Comparison of ENCODE assay signal across 8 cellular contexts in the genomic region with DNA sequence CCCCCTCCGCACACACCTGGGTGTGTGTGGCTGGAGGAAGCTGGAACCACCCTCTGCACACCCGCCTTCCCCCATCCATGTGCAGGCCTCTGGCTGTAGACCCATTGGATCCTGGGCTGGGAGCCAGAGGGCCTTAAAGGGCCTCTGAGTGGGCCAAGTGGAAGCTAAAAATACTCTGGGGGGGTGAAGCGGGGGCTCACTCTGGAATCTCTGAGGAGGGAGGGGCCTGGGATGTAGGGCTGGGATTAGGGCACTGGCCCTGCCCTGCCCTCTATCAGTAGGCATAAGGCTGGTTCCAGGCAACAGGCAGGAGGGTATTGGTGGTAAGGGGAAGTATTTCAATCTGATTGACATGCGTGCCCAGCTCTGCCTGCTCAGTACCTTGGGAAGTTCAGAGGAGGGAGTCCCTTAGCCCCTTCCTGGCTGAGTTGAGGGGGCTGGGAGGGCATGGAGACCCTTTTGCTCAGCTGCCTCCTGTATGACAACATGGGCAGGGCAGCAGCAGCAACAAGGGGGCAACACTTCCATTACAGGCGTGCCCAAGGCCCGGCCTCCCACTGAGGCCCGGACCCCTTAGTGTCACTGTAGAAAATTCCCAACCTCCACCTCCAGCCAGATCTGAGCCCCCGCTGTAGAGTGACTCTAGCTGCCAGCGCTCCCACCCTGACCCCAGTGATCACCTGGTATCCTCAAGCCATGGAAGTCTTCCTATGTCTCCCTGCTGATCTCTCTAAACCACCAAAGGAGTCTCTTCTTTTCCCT. TPM values are rescaled to one million over a fixed set of nuclear protein-coding genes. Genes with fewer than 3 reads are reported as not detected.
DNase-seq lines count a peak whose midpoint lies in the region; ATAC-seq and TF ChIP-seq lines count a peak whose summit lies in the region.

No MANE protein-coding gene starts in this region.

- no peaks in the 10 kb centered on the region for H3K36me3 ChIP-seq in left ventricle myocardium inferior
- H3K36me3 ChIP-seq in gastrocnemius medialis: no peaks in the 10 kb centered on the region

- in situ Hi-C loops in gastrocnemius medialis (cut with MboI; ENCODE audit: low sequenced_read_pairs in 4 of 4) (no loop called here), KBM-7 (cut with MboI; ENCODE audit: low pct_unique_long_range_greater_than_20kb, low sequenced_read_pairs) (no loop called here)

- H3K4me3 ChIP-seq in left ventricle myocardium inferior: peak overlapping the region; percentile 55
- H3K4me3 ChIP-seq in gastrocnemius medialis: no peak overlapping the region

- H3K9me3 ChIP-seq in left ventricle myocardium inferior (replicated peaks) (no peaks in the 10 kb centered on the region), gastrocnemius medialis (no peaks in the 10 kb centered on the region)

- DNase-seq in GM03348 (ENCODE audit: low spot score) (peak; percentile 64), astrocyte of the hippocampus (ENCODE audit: low read depth, low spot score) (peak; percentile 83), left ventricle myocardium inferior (peak; percentile 90), gastrocnemius medialis (peak; percentile 65 to 90), GDM1 (lab: John Stamatoyannopoulos, UW) (no peak), KBM-7 (no peak), NK-92 (lab: John Stamatoyannopoulos, UW; ENCODE audit: unreplicated experiment) (no peak)

- TF ChIP-seq CTCF in left ventricle myocardium inferior (IDR thresholded peaks at IDR 0.05; ENCODE audit: borderline replicate concordance) (no peak), gastrocnemius medialis (IDR thresholded peaks at IDR 0.05 in 4 of 5, conservative IDR thresholded peaks at IDR 0.05 in 1 of 5) (no peak)

- ATAC-seq in gastrocnemius medialis: peak; percentile 28 to 50
- ATAC-seq in GM21381 (IDR thresholded peaks at IDR 0.05; ENCODE audit: unreplicated experiment): no peak

- H3K4me1 ChIP-seq in left ventricle myocardium inferior (peaks cover 100% of the 10 kb centered on the region), gastrocnemius medialis (peaks cover 84 to 96% of the 10 kb centered on the region in 2 donors)

- H3K27ac ChIP-seq in left ventricle myocardium inferior (replicated peaks) (peak overlapping the region; percentile 91), gastrocnemius medialis (peak overlapping the region; percentile 91 to 96 (median 92))

- H3K27me3 ChIP-seq in left ventricle myocardium inferior (ENCODE audit: low read depth): no peaks in the 10 kb centered on the region
- H3K27me3 ChIP-seq in gastrocnemius medialis: no peaks in the 10 kb centered on the region

- TF ChIP-seq POLR2A in gastrocnemius medialis (IDR thresholded peaks at IDR 0.05): peak in 1 of 2 donors; percentile 42

- intact Hi-C loops in left ventricle myocardium inferior (cut with micrococcal nuclease): no loop called here
- intact Hi-C loops in gastrocnemius medialis (cut with DNase I; ENCODE audit: low total_unique reads): loop anchor here (1.0 kb wide), 1 partner anchor 34 kb away; the partner anchor contains the start of gene PDK2

RNA-seq across cellular contexts. Expression of gene ITGA3, which starts 5.2 kb away (rescaled TPM):
- total RNA-seq in left ventricle myocardium inferior (17.0 TPM), gastrocnemius medialis (10 to 100 TPM in 3 of 4 donors, 1 to 10 TPM in 1; 5.1 to 25.9 (median 18.4) TPM)

RNA-seq across cellular contexts. Expression of gene PDK2, which starts 34.0 kb away (rescaled TPM):
- total RNA-seq in left ventricle myocardium inferior (206 TPM), gastrocnemius medialis (100 to 1,000 TPM; 111 to 335 (median 124) TPM)

Comparison
In these comparisons a context has a peak if more than half of its experiments do, and no peak if none do; other contexts are left out.
1. DNase-seq: peak in GM03348 (single experiment), astrocyte of the hippocampus (single experiment), left ventricle myocardium inferior (single experiment) and gastrocnemius medialis (2 of 2); none in GDM1 (single experiment), KBM-7 (single experiment) and NK-92 (single experiment).